1 cellular context compared by ENCODE assay signal in the genomic region with DNA sequence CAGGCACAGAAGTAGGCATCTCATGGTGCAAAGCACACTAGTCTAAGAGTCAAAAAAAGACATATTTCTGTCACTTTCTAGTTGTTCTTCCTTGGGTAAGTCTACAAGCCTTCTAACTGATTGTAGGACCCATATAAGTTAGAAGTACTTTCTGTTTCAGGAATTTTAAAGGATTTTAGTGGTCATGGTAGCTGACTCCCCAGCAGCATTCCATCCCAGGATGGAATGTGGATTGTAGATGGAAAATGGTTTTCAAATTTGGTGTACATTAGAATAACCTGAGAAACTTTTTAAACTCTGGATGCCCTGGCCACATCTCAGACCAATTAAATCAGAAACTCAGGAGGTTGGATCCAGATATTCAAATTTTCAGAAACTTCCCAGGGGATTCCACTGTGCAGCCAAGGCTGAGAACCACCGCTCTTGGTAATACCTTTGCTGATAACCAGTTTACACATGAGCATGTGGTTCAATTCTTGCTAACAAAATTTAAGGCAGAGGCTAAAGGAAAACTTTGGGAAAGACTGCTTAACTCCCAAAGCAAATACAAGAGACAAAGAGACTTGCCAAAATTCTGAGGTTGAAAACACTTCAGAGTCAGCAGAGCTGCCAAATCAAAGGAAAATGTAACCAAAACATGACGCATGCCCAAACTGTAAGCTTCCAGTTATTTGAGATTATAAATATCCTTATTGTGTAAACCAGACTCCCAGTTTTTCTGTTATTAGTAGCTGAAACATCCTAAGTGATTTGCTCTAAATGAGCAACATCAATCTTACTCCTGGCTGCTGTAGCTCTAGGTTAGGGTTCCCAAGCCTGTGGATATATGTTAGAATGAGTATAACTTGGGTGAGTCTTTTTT.
TF ChIP-seq lines count a peak whose summit lies in the region.

No MANE protein-coding gene starts in this region.

TF ChIP-seq in HCT116, 20 proteins besides CTCF, POLR2A, EP300 and RAD21 (continued from another document):
- TF ChIP-seq, protein P1, sequence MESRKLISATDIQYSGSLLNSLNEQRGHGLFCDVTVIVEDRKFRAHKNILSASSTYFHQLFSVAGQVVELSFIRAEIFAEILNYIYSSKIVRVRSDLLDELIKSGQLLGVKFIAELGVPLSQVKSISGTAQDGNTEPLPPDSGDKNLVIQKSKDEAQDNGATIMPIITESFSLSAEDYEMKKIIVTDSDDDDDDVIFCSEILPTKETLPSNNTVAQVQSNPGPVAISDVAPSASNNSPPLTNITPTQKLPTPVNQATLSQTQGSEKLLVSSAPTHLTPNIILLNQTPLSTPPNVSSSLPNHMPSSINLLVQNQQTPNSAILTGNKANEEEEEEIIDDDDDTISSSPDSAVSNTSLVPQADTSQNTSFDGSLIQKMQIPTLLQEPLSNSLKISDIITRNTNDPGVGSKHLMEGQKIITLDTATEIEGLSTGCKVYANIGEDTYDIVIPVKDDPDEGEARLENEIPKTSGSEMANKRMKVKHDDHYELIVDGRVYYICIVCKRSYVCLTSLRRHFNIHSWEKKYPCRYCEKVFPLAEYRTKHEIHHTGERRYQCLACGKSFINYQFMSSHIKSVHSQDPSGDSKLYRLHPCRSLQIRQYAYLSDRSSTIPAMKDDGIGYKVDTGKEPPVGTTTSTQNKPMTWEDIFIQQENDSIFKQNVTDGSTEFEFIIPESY (IDR thresholded peaks at IDR 0.05; ENCODE audit: extremely low read depth, insufficient replicate concordance, low read length): no peak
- TF ChIP-seq CBX3 (IDR thresholded peaks at IDR 0.05; ENCODE audit: low read depth) (no peak), REST (IDR thresholded peaks at IDR 0.05; ENCODE audit: low read depth) (no peak), TCF7L2 (IDR thresholded peaks at IDR 0.05; ENCODE audit: borderline replicate concordance, extremely low read depth, insufficient read depth, insufficient read length) (no peak), ZNF274 (IDR thresholded peaks at IDR 0.05; ENCODE audit: low read depth, low read length) (no peak), JUND (IDR thresholded peaks at IDR 0.05) (no peak), EGR1 (IDR thresholded peaks at IDR 0.05; ENCODE audit: low read depth) (no peak)
